Comparison of ENCODE assay signal across 9 cellular contexts in the genomic region with DNA sequence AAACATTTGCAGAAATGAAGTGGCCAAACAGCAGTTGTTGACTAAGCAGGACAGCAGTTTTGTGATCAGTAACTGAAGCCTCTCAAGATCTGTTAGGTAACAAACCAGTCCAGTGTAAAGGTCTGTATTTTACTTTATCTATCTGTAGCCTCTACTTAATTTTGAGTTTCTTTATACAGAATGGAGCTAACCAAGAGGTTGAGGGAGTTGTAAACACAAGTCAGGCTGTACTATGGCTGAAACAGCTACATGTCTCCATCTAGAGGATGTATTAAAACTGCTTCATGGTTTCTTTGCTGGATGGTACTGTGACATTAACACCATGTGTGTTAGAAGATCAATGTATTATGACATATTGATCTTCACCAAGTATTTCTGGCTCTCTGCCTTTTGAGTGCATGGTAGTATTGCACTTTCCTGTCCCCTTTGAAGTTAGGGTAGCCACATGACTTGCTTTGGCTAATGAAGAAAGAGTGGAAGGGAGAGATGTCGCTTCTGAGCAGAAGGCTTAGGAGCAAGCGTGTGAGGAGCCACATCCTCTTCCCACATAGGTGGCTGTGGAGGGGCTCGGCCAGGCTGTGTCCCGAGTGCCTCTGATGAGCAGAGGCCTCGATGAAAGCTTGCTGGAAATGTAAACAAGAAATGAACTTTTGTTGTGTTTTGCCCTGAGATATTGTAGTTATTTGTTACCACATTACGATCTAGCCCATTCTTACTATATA.
DNase-seq lines count a peak whose midpoint lies in the region; ATAC-seq, FAIRE-seq and TF ChIP-seq lines count a peak whose summit lies in the region.
"Had no signal": no experiment of that assay in that cellular context is flagged by ENCODE, and none has a peak within 500 bp of the region (broad histone marks: within the 10 kb centered on the region; RNA-seq: fewer than 3 reads in every experiment).

No MANE protein-coding gene starts in this region.

- no peaks in the 10 kb centered on the region for H4K20me1 ChIP-seq in astrocyte (ENCODE audit: insufficient read depth, low read length)

- no TSS peak for BruUV-seq in Calu3 (replicated peaks; lab: Mats Ljungman, UMichigan)

- FAIRE-seq in GM12892 (lab: Jason Lieb, UNC) (peak; percentile 88), astrocyte (lab: Jason Lieb, UNC) (peak; percentile 99), kidney (lab: Jason Lieb, UNC) (peak; percentile 55)

- H3K9ac ChIP-seq in astrocyte (ENCODE audit: low read length) (no peak overlapping the region), kidney (ENCODE audit: low read length in 2 of 2) (no peak overlapping the region)

- intact Hi-C loops in kidney (cut with DNase I), result no loop called here
- intact Hi-C loops in upper lobe of right lung (cut with DNase I), result loop anchor here (5.0 kb wide), 1 partner anchor 1869 kb away; no protein-coding TSS in a partner anchor
- intact Hi-C loops in Calu3 (cut with micrococcal nuclease; ENCODE audit: unreplicated experiment), result loop anchor here (1.0 kb wide), 2 partner anchors 211 to 255 kb away; no protein-coding TSS in a partner anchor

- H3K79me2 ChIP-seq in astrocyte (ENCODE audit: insufficient read depth, low read length), result no peaks in the 10 kb centered on the region

- no peaks in the 10 kb centered on the region for H3K9me3 ChIP-seq in astrocyte (ENCODE audit: insufficient read depth, low read depth, low read length)
- peaks cover 0 to 6% of the 10 kb centered on the region in 2 donors for H3K9me3 ChIP-seq in kidney (ENCODE audit: control insufficient read depth in 1 of 2, low read length in 2 of 2)
- no peaks in the 10 kb centered on the region for H3K9me3 ChIP-seq in upper lobe of right lung

- H3K27ac Mint-ChIP-seq in astrocyte (ENCODE audit: unreplicated experiment) (no peak overlapping the region), Calu3 (ENCODE audit: unreplicated experiment) (no peak overlapping the region)
- H3K27ac Mint-ChIP-seq: IgD-negative memory B cell had no signal

- peaks cover 28% of the 10 kb centered on the region for H3K4me1 Mint-ChIP-seq in astrocyte (ENCODE audit: low read depth, unreplicated experiment)
- H3K4me1 Mint-ChIP-seq in Calu3 (ENCODE audit: low read depth, unreplicated experiment), result no peaks in the 10 kb centered on the region
- H3K4me1 Mint-ChIP-seq: IgD-negative memory B cell had no signal

- H3K36me3 ChIP-seq in astrocyte (ENCODE audit: insufficient read depth, low read length) (no peaks in the 10 kb centered on the region), kidney (ENCODE audit: control insufficient read depth in 1 of 2, insufficient read depth in 2 of 2, low read length in 2 of 2) (no peaks in the 10 kb centered on the region), upper lobe of right lung (no peaks in the 10 kb centered on the region)

- H3K27me3 ChIP-seq in astrocyte (ENCODE audit: insufficient read depth, low read length), result no peaks in the 10 kb centered on the region
- no peaks in the 10 kb centered on the region for H3K27me3 ChIP-seq in upper lobe of right lung

- H3K9me3 Mint-ChIP-seq in astrocyte (ENCODE audit: unreplicated experiment) (no peaks in the 10 kb centered on the region), Calu3 (ENCODE audit: low read depth, unreplicated experiment) (no peaks in the 10 kb centered on the region)
- H3K9me3 Mint-ChIP-seq: IgD-negative memory B cell had no signal

- H3K4me3 Mint-ChIP-seq in astrocyte (ENCODE audit: unreplicated experiment) (no peak overlapping the region), Calu3 (ENCODE audit: low read depth, unreplicated experiment) (no peak overlapping the region)
- H3K4me3 Mint-ChIP-seq: IgD-negative memory B cell had no signal

- TF ChIP-seq CTCF in astrocyte (IDR thresholded peaks at IDR 0.05; ENCODE audit: insufficient read depth, low read depth, low read length) (peak; percentile 78), kidney (IDR thresholded peaks at IDR 0.05; ENCODE audit: borderline replicate concordance, extremely low read depth, insufficient read depth) (peak; percentile 58), upper lobe of right lung (IDR thresholded peaks at IDR 0.05) (peak; percentile 59), Calu3 (IDR thresholded peaks at IDR 0.05; ENCODE audit: unreplicated experiment) (no peak)

- ATAC-seq in HG02763 (IDR thresholded peaks at IDR 0.05; ENCODE audit: unreplicated experiment) (peak; percentile 79), upper lobe of right lung (peak; percentile 89)

- H2AFZ ChIP-seq in astrocyte (ENCODE audit: low read depth, low read length), result no peak overlapping the region

- no peak overlapping the region for H3K4me2 ChIP-seq in astrocyte (ENCODE audit: low read length)

- H3K27ac ChIP-seq in astrocyte (ENCODE audit: low read depth, low read length) (no peak overlapping the region), kidney (ENCODE audit: low read depth in 2 of 2, low read length in 2 of 2) (no peak overlapping the region), upper lobe of right lung (no peak overlapping the region)

- CTCF ChIA-PET in Calu3 (lab: Charles Lee), result interaction anchor here (1.0 to 1.5 kb wide), 4 partner anchors 199 to 264 kb away, joined by 3 to 7 read pairs (median 4); partner anchors contain the start of gene GCNT1

- peak; percentile 75 for DNase-seq in AG08395 (ENCODE audit: low spot score)
- no peak for DNase-seq in GM12892 (ENCODE audit: insufficient read length)
- peak; percentile 20 for DNase-seq in NCI-H1417 treated with DMSO at 0.1 percent for 48 hours (lab: John Stamatoyannopoulos, UW)
- peak; percentile 48 for DNase-seq in astrocyte (ENCODE audit: low read depth)
- DNase-seq in kidney, result no peak
- DNase-seq in upper lobe of right lung, result no peak
- DNase-seq in Calu3, result no peak

- H3K27me3 Mint-ChIP-seq in astrocyte (ENCODE audit: low read depth, unreplicated experiment) (no peaks in the 10 kb centered on the region), Calu3 (ENCODE audit: unreplicated experiment) (no peaks in the 10 kb centered on the region)

- peaks cover 24% of the 10 kb centered on the region for H3K4me1 ChIP-seq in astrocyte (ENCODE audit: insufficient read depth, low read length)
- no peaks in the 10 kb centered on the region for H3K4me1 ChIP-seq in kidney (ENCODE audit: control insufficient read depth in 1 of 2, insufficient read depth in 1 of 2, low read depth in 1 of 2, low read length in 2 of 2)
- peaks cover 15% of the 10 kb centered on the region for H3K4me1 ChIP-seq in upper lobe of right lung

- TF ChIP-seq POLR2A in GM12892 (IDR thresholded peaks at IDR 0.05; ENCODE audit: low read depth, low read length), result no peak

- H3K4me3 ChIP-seq in astrocyte (ENCODE audit: insufficient read depth, low read depth, low read length) (no peak overlapping the region), kidney (ENCODE audit: low read length in 2 of 2) (no peak overlapping the region), upper lobe of right lung (no peak overlapping the region)

- H3K36me3 Mint-ChIP-seq in astrocyte (ENCODE audit: low read depth, unreplicated experiment) (no peaks in the 10 kb centered on the region), Calu3 (ENCODE audit: insufficient read depth, unreplicated experiment) (no peaks in the 10 kb centered on the region)
- H3K36me3 Mint-ChIP-seq: IgD-negative memory B cell had no signal

Comparison
In these comparisons a context has a peak if more than half of its experiments do, and no peak if none do; other contexts are left out.
1. DNase-seq: peak in AG08395 (single experiment), NCI-H1417 treated with DMSO at 0.1 percent for 48 hours (single experiment) and astrocyte (single experiment); none in GM12892 (single experiment), kidney (single experiment), upper lobe of right lung (single experiment) and Calu3 (single experiment).